28 cellular contexts compared by ENCODE assay signal in the genomic region with DNA sequence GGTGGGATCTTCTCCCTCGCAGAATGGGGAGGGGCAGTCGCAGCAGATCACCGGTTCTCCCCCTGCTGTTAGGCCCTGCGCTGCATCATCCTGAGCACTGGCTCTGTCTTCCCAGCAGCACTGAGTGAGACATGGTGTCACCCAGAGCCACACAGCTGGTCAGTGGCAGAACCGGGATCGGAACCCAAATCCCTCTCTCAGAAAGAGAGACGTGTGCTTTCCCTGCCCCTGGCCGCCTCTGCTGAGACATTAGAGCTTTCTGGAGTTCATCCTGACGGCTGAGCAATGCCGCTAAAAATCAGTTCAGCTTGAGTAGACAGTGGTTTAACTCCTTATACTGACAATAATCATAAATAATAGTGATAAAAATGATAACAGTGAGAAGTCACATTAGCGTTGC.
DNase-seq lines count a peak whose midpoint lies in the region; ATAC-seq, FAIRE-seq and TF ChIP-seq lines count a peak whose summit lies in the region.
"Had no signal": no experiment of that assay in that cellular context is flagged by ENCODE, and none has a peak within 500 bp of the region (broad histone marks: within the 10 kb centered on the region; RNA-seq: fewer than 3 reads in every experiment).

No MANE protein-coding gene starts in this region.

- no peak overlapping the region for H4K91ac ChIP-seq in neuronal stem cell (ENCODE audit: low read depth, low read length, poor library complexity)

- no CpG with 5 or more reads among the region's 11 CpGs for WGBS in neuronal stem cell (ENCODE audit: extremely low coverage in 2 of 2, insufficient read length in 2 of 2, insufficient replicate concordance in 1 of 2), 2 donors
- 90 to 94% methylated on average over 11 of the region's 11 CpGs for WGBS in sigmoid colon, 2 donors

- no peak overlapping the region for H3K4ac ChIP-seq in neuronal stem cell (ENCODE audit: low read length)

- H2AK5ac ChIP-seq in neuronal stem cell (ENCODE audit: low read depth, low read length) = no peak overlapping the region

- H2BK12ac ChIP-seq in neuronal stem cell (ENCODE audit: low read length) = no peak overlapping the region

- no peak overlapping the region for H2BK5ac ChIP-seq in neuronal stem cell (ENCODE audit: low read length)

- H3K79me1 ChIP-seq in neuronal stem cell (ENCODE audit: low read depth, low read length) = no peaks in the 10 kb centered on the region

- H3K27ac ChIP-seq in neuronal stem cell (replicated peaks; ENCODE audit: low read length) (no peak overlapping the region), sigmoid colon (no peak overlapping the region)
- H3K27ac ChIP-seq: BLaER1 had no signal

- FAIRE-seq in bronchial epithelial cell (lab: Jason Lieb, UNC) = peak; percentile 64
- FAIRE-seq: A204.1, GM12891, GM18507, GM19239 had no signal

- H2BK15ac ChIP-seq in neuronal stem cell (ENCODE audit: low read length) = no peak overlapping the region

- H2AFZ ChIP-seq in neuronal stem cell (ENCODE audit: low read length) = no peak overlapping the region

- intact Hi-C loops in sigmoid colon (cut with DNase I) = no loop called here

- TF ChIP-seq POLR2A in sigmoid colon (IDR thresholded peaks at IDR 0.05) (no peak), GM18505 (IDR thresholded peaks at IDR 0.05; ENCODE audit: borderline replicate concordance, extremely low read depth, insufficient read depth, insufficient read length) (no peak)

- no peak for DNase-seq in bronchial epithelial cell (ENCODE audit: low read depth)
- peak; percentile 47 for DNase-seq in islet precursor cell
- no peak for DNase-seq in neuronal stem cell (ENCODE audit: low spot score)
- peak; percentile 40 for DNase-seq in sigmoid colon
- DNase-seq in foreskin melanocyte = no peak
- DNase-seq in GF-D8 (lab: John Stamatoyannopoulos, UW) = no peak
- DNase-seq: 8988T; ACHN; C1 segment of cervical spinal cord; CD4-positive, alpha-beta memory T cell; CD4-positive, CD25-positive, alpha-beta regulatory T cell; CD8-positive, alpha-beta memory T cell; COR-L47; DMS 273 treated with DMSO at 0.1 percent for 48 hours; DMS153; DMS53; DMS79; DND-41; EL; GDM1 had no signal

- H3K4me1 ChIP-seq in neuronal stem cell (ENCODE audit: control insufficient read depth in 2 of 2, insufficient read depth in 1 of 2, low read depth in 1 of 2, low read length in 2 of 2) = no peaks in the 10 kb centered on the region
- no peaks in the 10 kb centered on the region for H3K4me1 ChIP-seq in sigmoid colon
- H3K4me1 ChIP-seq: BE2C, BLaER1 had no signal

- H3K4me3 ChIP-seq in bronchial epithelial cell (ENCODE audit: low read depth, low read length) (no peak overlapping the region), neuronal stem cell (ENCODE audit: low read length in 2 of 2) (no peak overlapping the region), sigmoid colon (no peak overlapping the region)
- H3K4me3 ChIP-seq: BLaER1 had no signal

- H3K14ac ChIP-seq in neuronal stem cell (ENCODE audit: low read length) = peak overlapping the region; percentile 71

- no peak overlapping the region for H3K23ac ChIP-seq in neuronal stem cell (ENCODE audit: low read depth, low read length, poor library complexity)

- H2BK120ac ChIP-seq in neuronal stem cell (ENCODE audit: low read depth, low read length) = no peak overlapping the region

- H3K27me3 ChIP-seq in bronchial epithelial cell (ENCODE audit: control insufficient read depth, insufficient read depth, low read length) (no peaks in the 10 kb centered on the region), neuronal stem cell (ENCODE audit: control insufficient read depth in 3 of 3, insufficient read depth in 3 of 3, low read depth in 1 of 3, low read length in 3 of 3) (no peaks in the 10 kb centered on the region), sigmoid colon (no peaks in the 10 kb centered on the region)
- H3K27me3 ChIP-seq: BE2C, BLaER1 had no signal

- no peak for TF ChIP-seq EP300 in sigmoid colon (IDR thresholded peaks at IDR 0.05)

- no peak for TF ChIP-seq CTCF in bronchial epithelial cell (IDR thresholded peaks at IDR 0.05; ENCODE audit: insufficient read depth, low read length, severe bottlenecking)
- no peak for TF ChIP-seq CTCF in sigmoid colon (IDR thresholded peaks at IDR 0.05)

- H3K9me3 ChIP-seq in neuronal stem cell (replicated peaks in 1 of 2; ENCODE audit: control insufficient read depth in 2 of 2, insufficient read depth in 1 of 2, low read depth in 1 of 2, low read length in 2 of 2) (peaks cover 0 to 5% of the 10 kb centered on the region in 2 donors), sigmoid colon (no peaks in the 10 kb centered on the region)
- H3K9me3 ChIP-seq: BE2C had no signal

- H3K4me2 ChIP-seq in neuronal stem cell (ENCODE audit: insufficient read depth, low read length, poor library complexity, severe bottlenecking) = no peak overlapping the region
- H3K4me2 ChIP-seq: BLaER1 had no signal

- ATAC-seq in GM18505 (IDR thresholded peaks at IDR 0.05; ENCODE audit: unreplicated experiment) = no peak
- ATAC-seq in GM21717 (IDR thresholded peaks at IDR 0.05; ENCODE audit: unreplicated experiment) = no peak

- H3K18ac ChIP-seq in neuronal stem cell (ENCODE audit: low read length) = no peak overlapping the region

- H3K9ac ChIP-seq in neuronal stem cell (ENCODE audit: low read depth, low read length, poor library complexity) = no peak overlapping the region
- H3K9ac ChIP-seq: BLaER1 had no signal

- H4K8ac ChIP-seq in neuronal stem cell (ENCODE audit: low read depth, low read length) = no peak overlapping the region

- H3K36me3 ChIP-seq in bronchial epithelial cell (ENCODE audit: control insufficient read depth, insufficient read depth, low read length) = peaks cover 8% of the 10 kb centered on the region
- H3K36me3 ChIP-seq in neuronal stem cell (replicated peaks in 1 of 2; ENCODE audit: control insufficient read depth in 2 of 2, insufficient read depth in 2 of 2, low read length in 2 of 2) = peaks cover 15 to 36% of the 10 kb centered on the region in 2 donors
- H3K36me3 ChIP-seq in sigmoid colon = peaks cover 17 to 80% (median 31%) of the 10 kb centered on the region in 4 donors
- H3K36me3 ChIP-seq: BE2C had no signal

Comparison
In these comparisons a context has a peak if more than half of its experiments do, and no peak if none do; other contexts are left out.
1. DNase-seq: peak in islet precursor cell (single experiment) and sigmoid colon (single experiment); none in bronchial epithelial cell (single experiment), neuronal stem cell (single experiment), foreskin melanocyte (single experiment) and GF-D8 (single experiment).